In genomic region chr3:150764607-150765366, GRCh38 we compare ENCODE assay signal across 9 cellular contexts. TPM values are rescaled to one million over a fixed set of nuclear protein-coding genes. Genes with fewer than 3 reads are reported as not detected.
DNase-seq lines count a peak whose midpoint lies in the region; ATAC-seq and TF ChIP-seq lines count a peak whose summit lies in the region.
"Had no signal": no experiment of that assay in that cellular context is flagged by ENCODE, and none has a peak within 500 bp of the region (broad histone marks: within the 10 kb centered on the region; RNA-seq: fewer than 3 reads in every experiment).

No MANE protein-coding gene starts in this region.

- ATAC-seq in GM18909 (IDR thresholded peaks at IDR 0.05; ENCODE audit: poor library complexity, unreplicated experiment) (no peak), HG02885 (IDR thresholded peaks at IDR 0.05; ENCODE audit: poor library complexity, unreplicated experiment) (no peak)

- H3K4me1 ChIP-seq in mesodermal cell (ENCODE audit: control insufficient read depth, insufficient read depth, low read length, poor library complexity, severe bottlenecking): peaks cover 21% of the 10 kb centered on the region
- peaks cover 0 to 5% of the 10 kb centered on the region in 2 donors for H3K4me1 ChIP-seq in uterus

- no peak for TF ChIP-seq POLR2A in uterus (IDR thresholded peaks at IDR 0.05)

- H3K27me3 ChIP-seq in uterus: no peaks in the 10 kb centered on the region

- WGBS in mesodermal cell (ENCODE audit: insufficient coverage in 2 of 2), 2 experiments: 95 to 96% methylated on average over 4 to 5 of the region's 6 CpGs

- CTCF ChIA-PET in activated naive CD4-positive, alpha-beta T cell treated with anti-CD3 and anti-CD28 coated beads, Interleukin-2, amount 10 ng/mL, durations not matched to agents 7 days and 5 days (lab: Charles Lee): interaction anchor here (0.7 to 5.8 kb wide), 11 partner anchors 9 to 219 kb away, joined by 3 to 45 read pairs (median 3); partner anchors contain the start of gene SERP1

- in situ Hi-C loops in GM13976 (cut with MboI; ENCODE audit: low sequenced_read_pairs, unreplicated experiment): no loop called here

- H3K4me1 Mint-ChIP-seq in activated naive CD4-positive, alpha-beta T cell treated with anti-CD3 and anti-CD28 coated beads, Interleukin-2, amount 10 ng/mL, durations not matched to agents 7 days and 5 days: peaks cover 35% of the 10 kb centered on the region
- H3K4me1 Mint-ChIP-seq in activated naive CD8-positive, alpha-beta T cell (ENCODE audit: low read depth): peaks cover 44% of the 10 kb centered on the region

- TF ChIP-seq CTCF in uterus (IDR thresholded peaks at IDR 0.05) (no peak), GM13976 (IDR thresholded peaks at IDR 0.05; ENCODE audit: borderline replicate concordance, control extremely low read depth, extremely low read depth, insufficient read depth, missing control alignments) (no peak)

- no peak for DNase-seq in activated naive CD4-positive, alpha-beta T cell treated with anti-CD3 and anti-CD28 coated beads, Interleukin-2, amount 10 ng/mL, durations not matched to agents 7 days and 5 days
- DNase-seq in activated naive CD4-positive, alpha-beta T cell treated with Interleukin-2 at 50 U/mL for 16 hours: no peak
- no peak for DNase-seq in uterus
- DNase-seq in GM13976 (ENCODE audit: low spot score): no peak
- DNase-seq: NCI-H1694 had no signal

- no peak overlapping the region for H3K27ac ChIP-seq in mesodermal cell (ENCODE audit: low read depth, low read length, severe bottlenecking)
- peak overlapping the region; percentile 98 to 99 for H3K27ac ChIP-seq in uterus

- peaks cover 12% of the 10 kb centered on the region for H3K36me3 Mint-ChIP-seq in activated naive CD4-positive, alpha-beta T cell treated with anti-CD3 and anti-CD28 coated beads, Interleukin-2, amount 10 ng/mL, durations not matched to agents 7 days and 5 days
- peaks cover 8% of the 10 kb centered on the region for H3K36me3 Mint-ChIP-seq in activated naive CD8-positive, alpha-beta T cell

- intact Hi-C loops in uterus (cut with DNase I; ENCODE audit: low total_unique reads): no loop called here

- no peaks in the 10 kb centered on the region for H3K9me3 ChIP-seq in mesodermal cell (ENCODE audit: control insufficient read depth, low read length)
- no peaks in the 10 kb centered on the region for H3K9me3 ChIP-seq in uterus

- H3K27ac Mint-ChIP-seq in activated naive CD4-positive, alpha-beta T cell treated with anti-CD3 and anti-CD28 coated beads, Interleukin-2, amount 10 ng/mL, durations not matched to agents 7 days and 5 days: peak overlapping the region; percentile 100
- peak overlapping the region; percentile 100 for H3K27ac Mint-ChIP-seq in activated naive CD8-positive, alpha-beta T cell

- no peaks in the 10 kb centered on the region for H3K9me3 Mint-ChIP-seq in activated naive CD4-positive, alpha-beta T cell treated with anti-CD3 and anti-CD28 coated beads, Interleukin-2, amount 10 ng/mL, durations not matched to agents 7 days and 5 days
- H3K9me3 Mint-ChIP-seq in activated naive CD8-positive, alpha-beta T cell (ENCODE audit: low read depth): no peaks in the 10 kb centered on the region

- peaks cover 6% of the 10 kb centered on the region for H3K27me3 Mint-ChIP-seq in activated naive CD4-positive, alpha-beta T cell treated with anti-CD3 and anti-CD28 coated beads, Interleukin-2, amount 10 ng/mL, durations not matched to agents 7 days and 5 days
- H3K27me3 Mint-ChIP-seq in activated naive CD8-positive, alpha-beta T cell: no peaks in the 10 kb centered on the region

- H3K4me3 ChIP-seq in mesodermal cell (ENCODE audit: extremely low read depth, insufficient read depth, low read length, poor library complexity, severe bottlenecking): peak overlapping the region; percentile 73
- no peak overlapping the region for H3K4me3 ChIP-seq in uterus

- no peaks in the 10 kb centered on the region for H3K36me3 ChIP-seq in mesodermal cell (ENCODE audit: control insufficient read depth, insufficient read depth, low read length)
- no peaks in the 10 kb centered on the region for H3K36me3 ChIP-seq in uterus

- peak overlapping the region; percentile 93 for H3K4me3 Mint-ChIP-seq in activated naive CD4-positive, alpha-beta T cell treated with anti-CD3 and anti-CD28 coated beads, Interleukin-2, amount 10 ng/mL, durations not matched to agents 7 days and 5 days
- H3K4me3 Mint-ChIP-seq in activated naive CD8-positive, alpha-beta T cell: peak overlapping the region; percentile 99

RNA-seq across cellular contexts. Expression of gene SIAH2, which starts 1.8 kb away (rescaled TPM):
- 29.8 TPM for polyA plus RNA-seq in mesodermal cell (2013, experiment 1 of 2)
- 26.0 TPM for polyA plus RNA-seq in mesodermal cell (2013, experiment 2 of 2)
- total RNA-seq in uterus: 10 to 100 TPM; 25.4 to 63.8 (median 43.6) TPM
